ENCODE assay signal across 9 cellular contexts in genomic region chr1:235060607-235061470, GRCh38.
DNase-seq lines count a peak whose midpoint lies in the region; ATAC-seq, FAIRE-seq and TF ChIP-seq lines count a peak whose summit lies in the region.
"Had no signal": no experiment of that assay in that cellular context is flagged by ENCODE, and none has a peak within 500 bp of the region (broad histone marks: within the 10 kb centered on the region; RNA-seq: fewer than 3 reads in every experiment).

No MANE protein-coding gene starts in this region.

- H3K36me3 ChIP-seq in upper lobe of right lung: no peaks in the 10 kb centered on the region

- no peaks in the 10 kb centered on the region for H3K9me3 ChIP-seq in upper lobe of right lung

- no peaks in the 10 kb centered on the region for H3K27me3 ChIP-seq in upper lobe of right lung

- no peak overlapping the region for H3K4me3 ChIP-seq in upper lobe of right lung

- peaks cover 16% of the 10 kb centered on the region for H3K4me1 ChIP-seq in upper lobe of right lung

- ATAC-seq in upper lobe of right lung: peak; percentile 51
- no peak for ATAC-seq in HG02571 (IDR thresholded peaks at IDR 0.05; ENCODE audit: unreplicated experiment)

- no peak for TF ChIP-seq CTCF in upper lobe of right lung (IDR thresholded peaks at IDR 0.05)

- FAIRE-seq in frontal cortex (lab: Jason Lieb, UNC): no peak
- FAIRE-seq: urothelium cell line had no signal

- intact Hi-C loops in upper lobe of right lung (cut with DNase I): loop anchor here (10.0 kb wide), 1 partner anchor 66 kb away; no protein-coding TSS in a partner anchor

- no peak overlapping the region for H3K27ac ChIP-seq in upper lobe of right lung

- DNase-seq in NOMO-1 (lab: John Stamatoyannopoulos, UW; ENCODE audit: unreplicated experiment in 2 of 2) (peak; percentile 15 to 35), NOMO-1 treated with dmso at 0.1 percent for 144 hours (lab: John Stamatoyannopoulos, UW; ENCODE audit: unreplicated experiment) (no peak), astrocyte of the hippocampus (ENCODE audit: low read depth, low spot score) (peak; percentile 37), kidney tubule cell (ENCODE audit: low spot score) (peak; percentile 76), upper lobe of right lung (no peak), COLO829 (ENCODE audit: low spot score) (no peak), frontal cortex (ENCODE audit: low spot score in 2 of 2) (no peak)

Comparison
In these comparisons a context has a peak if more than half of its experiments do, and no peak if none do; other contexts are left out.
1. DNase-seq: peak in NOMO-1 (2 of 2), astrocyte of the hippocampus (single experiment) and kidney tubule cell (single experiment); none in NOMO-1 treated with dmso at 0.1 percent for 144 hours (single experiment), upper lobe of right lung (single experiment), COLO829 (single experiment) and frontal cortex (0 of 2).